In the genomic region with DNA sequence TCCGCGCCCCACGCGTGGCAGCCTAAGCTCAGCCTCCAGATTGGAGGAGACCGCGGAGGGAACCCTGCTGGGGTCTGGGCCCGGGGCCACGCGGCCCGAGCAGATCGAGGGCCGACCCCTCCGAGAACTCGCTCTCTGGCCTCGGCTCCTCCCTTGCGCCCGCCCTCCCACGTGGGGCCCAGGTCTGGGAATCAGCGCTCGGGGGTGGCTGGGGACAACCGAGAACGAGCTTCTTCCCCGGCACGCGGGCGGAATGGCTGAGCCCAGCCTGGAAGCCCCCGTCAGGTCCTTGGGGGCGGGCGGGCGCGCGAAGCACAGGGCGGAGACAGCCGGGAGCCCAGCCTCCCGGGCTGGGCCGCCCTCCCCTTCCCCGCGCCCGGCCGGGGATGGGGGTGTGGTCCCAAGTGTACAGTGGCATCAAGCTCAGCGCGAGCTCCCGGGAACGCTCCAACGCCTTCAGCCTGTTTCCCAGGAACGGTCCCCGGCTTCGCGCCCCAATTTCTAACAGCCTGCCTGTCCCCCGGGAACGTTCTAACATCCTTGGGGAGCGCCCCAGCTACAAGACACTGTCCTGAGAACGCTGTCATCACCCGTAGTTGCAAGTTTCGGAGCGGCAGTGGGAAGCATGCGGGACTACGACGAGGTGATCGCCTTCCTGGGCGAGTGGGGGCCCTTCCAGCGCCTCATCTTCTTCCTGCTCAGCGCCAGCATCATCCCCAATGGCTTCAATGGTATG, we compare ENCODE assay signal across 8 cellular contexts.
A peak's percentile ranks its signal among the peaks of the same experiment; 100 is the strongest.
DNase-seq lines count a peak whose midpoint lies in the region; ATAC-seq and TF ChIP-seq lines count a peak whose summit lies in the region.

TSS of gene SLC22A4 (plus strand) at position 403 of the 736 bp plus-strand sequence. CDS start at position 626, 223 bp downstream.

- peaks cover 11% of the 10 kb centered on the region for H3K4me1 ChIP-seq in rectal smooth muscle tissue (ENCODE audit: control insufficient read depth, insufficient read depth, low read length)

- DNase-seq in GM13977 (ENCODE audit: low spot score) (peak; percentile 89), NCI-H146 (lab: John Stamatoyannopoulos, UW) (peak; percentile 94), T-helper 2 cell (peak; percentile 31 to 63 (median 59)), astrocyte of the cerebellum (ENCODE audit: low read depth) (peak; percentile 74), hepatic stellate cell (ENCODE audit: low spot score) (peak; percentile 95), retina (no peak)

- peak within 1 kb of the TSS; percentile 93 for H3K9ac ChIP-seq in rectal smooth muscle tissue (ENCODE audit: low read length)

- peak; percentile 79 for ATAC-seq in HG02798 (IDR thresholded peaks at IDR 0.05; ENCODE audit: poor library complexity, unreplicated experiment)

- TF ChIP-seq CTCF in GM13977 (IDR thresholded peaks at IDR 0.05; ENCODE audit: extremely low read depth, insufficient read depth, missing control alignments) = no peak
- TF ChIP-seq CTCF in astrocyte of the cerebellum (IDR thresholded peaks at IDR 0.05; ENCODE audit: low read depth, low read length, missing control alignments) = no peak

- peak within 1 kb of the TSS; percentile 100 for H3K27ac ChIP-seq in rectal smooth muscle tissue (ENCODE audit: low read depth, low read length)

- H3K36me3 ChIP-seq in rectal smooth muscle tissue (ENCODE audit: control insufficient read depth, insufficient read depth, low read length) = no peaks in the 10 kb centered on the region

- H3K4me3 ChIP-seq in astrocyte of the cerebellum (ENCODE audit: low read depth, low read length) (peak within 1 kb of the TSS; percentile 66), rectal smooth muscle tissue (ENCODE audit: low read length) (peak within 1 kb of the TSS; percentile 83)

- no peaks in the 10 kb centered on the region for H3K27me3 ChIP-seq in rectal smooth muscle tissue (ENCODE audit: control insufficient read depth, insufficient read depth, low read length)

- in situ Hi-C loops in GM13977 (cut with MboI; ENCODE audit: low pct_unique_long_range_greater_than_20kb, low sequenced_read_pairs, unreplicated experiment) (no loop called here), astrocyte of the cerebellum (cut with HindIII; ENCODE audit: low sequenced_read_pairs) (no loop called here)
